ENCODE assay signal across 9 cellular contexts in the genomic region with DNA sequence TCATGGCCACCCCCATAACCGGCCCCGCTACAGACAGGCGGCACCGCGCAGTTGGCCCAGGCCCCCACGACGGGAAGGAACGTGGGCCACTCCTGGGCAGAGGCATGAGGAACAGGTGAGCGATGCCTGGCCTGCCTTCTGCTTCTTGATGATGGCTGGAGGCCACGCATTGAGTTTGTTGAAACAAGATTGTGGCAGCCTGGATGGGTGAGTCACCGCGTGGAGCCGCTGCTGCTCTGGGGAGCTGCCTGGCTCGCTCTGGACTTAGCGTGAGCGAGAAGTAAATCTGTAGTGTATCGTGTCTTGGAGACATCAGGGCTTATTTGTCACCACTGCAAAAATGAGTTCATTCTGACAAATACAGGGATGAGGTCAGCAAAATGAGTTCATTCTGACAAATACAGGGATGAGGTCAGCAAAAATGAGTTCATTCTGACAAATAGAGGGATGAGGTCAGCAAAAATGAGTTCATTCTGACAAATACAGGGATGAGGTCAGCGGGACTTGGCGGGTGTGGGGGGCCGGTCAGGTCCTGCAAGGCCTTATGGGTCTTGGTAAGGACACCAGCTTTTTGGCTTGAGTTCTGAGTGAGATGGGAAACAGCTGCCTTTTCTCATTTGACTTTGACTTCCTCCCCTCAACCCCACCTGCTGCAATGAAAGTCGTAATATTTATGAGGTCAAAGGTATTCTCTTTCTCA.
DNase-seq lines count a peak whose midpoint lies in the region; ATAC-seq, FAIRE-seq and TF ChIP-seq lines count a peak whose summit lies in the region.
"Had no signal": no experiment of that assay in that cellular context is flagged by ENCODE, and none has a peak within 500 bp of the region (broad histone marks: within the 10 kb centered on the region; RNA-seq: fewer than 3 reads in every experiment).

No MANE protein-coding gene starts in this region.

- H3K4me1 ChIP-seq in OCI-LY1 (ENCODE audit: insufficient read depth, low read length, severe bottlenecking) (peaks cover 27% of the 10 kb centered on the region), endothelial cell of umbilical vein (ENCODE audit: control insufficient read depth, extremely low read depth, insufficient read depth, low read length) (peaks cover 23% of the 10 kb centered on the region), spleen (peaks cover 13 to 33% (median 28%) of the 10 kb centered on the region in 6 donors)

- TF ChIP-seq CTCF in OCI-LY1 (IDR thresholded peaks at IDR 0.05; ENCODE audit: low read length) (no peak), endothelial cell of umbilical vein (IDR thresholded peaks at IDR 0.05; ENCODE audit: extremely low read depth in 1 of 2, insufficient read depth in 1 of 2, low read depth in 1 of 2, low read length in 2 of 2) (no peak), spleen (IDR thresholded peaks at IDR 0.05 in 8 of 11, conservative IDR thresholded peaks at IDR 0.05 in 3 of 11) (no peak)

- H2AFZ ChIP-seq in OCI-LY1 (ENCODE audit: low read length) (no peak overlapping the region), endothelial cell of umbilical vein (ENCODE audit: low read depth, low read length) (no peak overlapping the region)

- WGBS in spleen, 5 donors: 72 to 83% (median 81%) methylated on average over 21 of the region's 21 CpGs

- H3F3A ChIP-seq in OCI-LY1 (ENCODE audit: insufficient read depth, low read length): no peaks in the 10 kb centered on the region

- FAIRE-seq in endothelial cell of umbilical vein (lab: Jason Lieb, UNC): peak; percentile 91

- H3K9me3 ChIP-seq in OCI-LY1 (ENCODE audit: low read length) (no peaks in the 10 kb centered on the region), endothelial cell of umbilical vein (replicated peaks; ENCODE audit: control insufficient read depth, insufficient read depth, low read length) (no peaks in the 10 kb centered on the region), spleen (peaks cover 0 to 4% (median 0%) of the 10 kb centered on the region in 8 donors)

- H3K79me2 ChIP-seq in OCI-LY1 (ENCODE audit: insufficient read depth, low read length) (no peaks in the 10 kb centered on the region), endothelial cell of umbilical vein (ENCODE audit: control insufficient read depth, insufficient read depth, low read length) (no peaks in the 10 kb centered on the region)

- H3K9me1 ChIP-seq in endothelial cell of umbilical vein (replicated peaks; ENCODE audit: control insufficient read depth, extremely low read depth, insufficient read depth, low read length): no peaks in the 10 kb centered on the region

- dilution Hi-C loops in endothelial cell of umbilical vein (cut with MboI; ENCODE audit: extremely low pct_ligation_motif_present, low sequenced_read_pairs): no loop called here

- intact Hi-C loops in endothelial cell of umbilical vein (cut with micrococcal nuclease) (loop anchor here (2.0 kb wide), 1 partner anchor 27 kb away; no protein-coding TSS in a partner anchor), spleen (cut with DNase I; ENCODE audit: low total_unique reads) (no loop called here)

- H3K4me3 ChIP-seq in OCI-LY1 (ENCODE audit: low read depth, low read length, poor library complexity, severe bottlenecking): no peak overlapping the region
- no peak overlapping the region for H3K4me3 ChIP-seq in endothelial cell of umbilical vein (replicated peaks in 1 of 3; ENCODE audit: insufficient read depth in 1 of 3, low read depth in 1 of 3, low read length in 3 of 3)
- H3K4me3 ChIP-seq in spleen: no peak overlapping the region

- TF ChIP-seq POLR2A in endothelial cell of umbilical vein (IDR thresholded peaks at IDR 0.05; ENCODE audit: low read depth, low read length) (no peak), spleen (IDR thresholded peaks at IDR 0.05) (no peak)

- no peak overlapping the region for H3K9ac ChIP-seq in OCI-LY1 (ENCODE audit: low read length)
- peak overlapping the region; percentile 31 for H3K9ac ChIP-seq in endothelial cell of umbilical vein (replicated peaks; ENCODE audit: extremely low read depth, insufficient read depth, low read length)

- POLR2A ChIA-PET in endothelial cell of umbilical vein (lab: Charles Lee): no interaction called here

- H3K27me3 ChIP-seq in OCI-LY1 (ENCODE audit: insufficient read depth, low read length): no peaks in the 10 kb centered on the region; the same call in 1 of the 2 replicates
- no peaks in the 10 kb centered on the region for H3K27me3 ChIP-seq in endothelial cell of umbilical vein (ENCODE audit: control insufficient read depth in 2 of 2, insufficient read depth in 2 of 2, low read length in 2 of 2)
- no peaks in the 10 kb centered on the region for H3K27me3 ChIP-seq in spleen (replicated peaks in 1 of 7)

- H3K36me3 ChIP-seq in OCI-LY1 (ENCODE audit: insufficient read depth, low read length) (no peaks in the 10 kb centered on the region; the same call in 1 of the 2 replicates), endothelial cell of umbilical vein (ENCODE audit: control insufficient read depth in 2 of 2, extremely low read depth in 1 of 2, insufficient read depth in 2 of 2, low read length in 2 of 2) (no peaks in the 10 kb centered on the region), spleen (no peaks in the 10 kb centered on the region)

- no peak for ATAC-seq in GM19467 (IDR thresholded peaks at IDR 0.05; ENCODE audit: unreplicated experiment)

- H3K9me2 ChIP-seq in OCI-LY1 (ENCODE audit: low read depth, low read length): no peaks in the 10 kb centered on the region

- peak; percentile 60 for DNase-seq in activated CD4-positive, alpha-beta T cell treated with anti-CD3 and anti-CD28 coated beads for 48 hours
- DNase-seq in activated CD4-positive, alpha-beta T cell treated with anti-CD3 and anti-CD28 coated beads, Interleukin-2, amount 50 U/mL, for 4 hours: no peak
- DNase-seq in endothelial cell of umbilical vein (ENCODE audit: low read depth, low spot score) (peak; percentile 74), spleen (no peak), mesenteric fat pad (ENCODE audit: low spot score) (no peak), NCI-H2081 (lab: John Stamatoyannopoulos, UW) (no peak)
- DNase-seq: CD4-positive, CD25-positive, alpha-beta regulatory T cell had no signal

- CTCF ChIA-PET in endothelial cell of umbilical vein (lab: Charles Lee): interaction anchor here (0.7 to 1.2 kb wide), 3 partner anchors 14 to 19 kb away, joined by 3 to 4 read pairs (median 4); no protein-coding TSS in a partner anchor

- H3K4me2 ChIP-seq in OCI-LY1 (ENCODE audit: low read length) (no peak overlapping the region), endothelial cell of umbilical vein (ENCODE audit: insufficient read depth, low read length) (no peak overlapping the region)

- H4K20me1 ChIP-seq in OCI-LY1 (ENCODE audit: insufficient read depth, low read length) (no peaks in the 10 kb centered on the region), endothelial cell of umbilical vein (replicated peaks; ENCODE audit: control insufficient read depth, extremely low read depth, insufficient read depth, low read length) (no peaks in the 10 kb centered on the region)

- H3K27ac ChIP-seq in OCI-LY1 (ENCODE audit: low read depth, low read length, poor library complexity, severe bottlenecking) (peak overlapping the region; percentile 75), endothelial cell of umbilical vein (ENCODE audit: insufficient read depth, low read depth, low read length) (peak overlapping the region; percentile 81), spleen (peak overlapping the region; percentile 15 to 83 (median 82))

- no TSS peak for BruUV-seq in endothelial cell of umbilical vein (replicated peaks; lab: Mats Ljungman, UMichigan)

TF ChIP-seq in endothelial cell of umbilical vein, 7 proteins besides CTCF, POLR2A, EP300 and RAD21:
- peak; percentile 87 for TF ChIP-seq FOS (IDR thresholded peaks at IDR 0.05; ENCODE audit: borderline replicate concordance, insufficient read depth, low read length)
- peak; percentile 79 for TF ChIP-seq POLR2AphosphoS5 (IDR thresholded peaks at IDR 0.05; ENCODE audit: insufficient read depth, low read depth, low read length)
- TF ChIP-seq MYC (IDR thresholded peaks at IDR 0.05; ENCODE audit: low read depth, low read length): no peak
- peak; percentile 100 for TF ChIP-seq JUN (IDR thresholded peaks at IDR 0.05; ENCODE audit: borderline replicate concordance, insufficient read depth, insufficient read length, low read depth)

Comparison
In these comparisons a context has a peak if more than half of its experiments do, and no peak if none do; other contexts are left out.
1. DNase-seq: peak in activated CD4-positive, alpha-beta T cell treated with anti-CD3 and anti-CD28 coated beads for 48 hours (single experiment) and endothelial cell of umbilical vein (single experiment); none in activated CD4-positive, alpha-beta T cell treated with anti-CD3 and anti-CD28 coated beads, Interleukin-2, amount 50 U/mL, for 4 hours (0 of 2), spleen (single experiment), mesenteric fat pad (single experiment) and NCI-H2081 (0 of 2).
2. Peak in every context shown above with its lines, with median percentiles within 50 percentile points of each other: H3K27ac ChIP-seq.